ENCODE assay signal across 1 cellular context in genomic region chr1:196558424-196558823, GRCh38.
TF ChIP-seq lines count a peak whose summit lies in the region.

No MANE protein-coding gene starts in this region.

TF ChIP-seq in GM12878, 131 proteins besides CTCF, POLR2A, EP300 and RAD21:
- TF ChIP-seq IRF5 (IDR thresholded peaks at IDR 0.05; ENCODE audit: borderline replicate concordance) (no peak), CHD4 (IDR thresholded peaks at IDR 0.05) (no peak), ASH2L (IDR thresholded peaks at IDR 0.05; ENCODE audit: borderline replicate concordance, low read depth) (no peak), RCOR1 (conservative IDR thresholded peaks at IDR 0.05; ENCODE audit: low read depth, low read length) (no peak), SIN3A (IDR thresholded peaks at IDR 0.05; ENCODE audit: low read depth, low read length) (no peak), NFXL1 (IDR thresholded peaks at IDR 0.05; ENCODE audit: borderline replicate concordance) (no peak), HDAC6 (IDR thresholded peaks at IDR 0.05; ENCODE audit: unreplicated experiment) (no peak), RELA (IDR thresholded peaks at IDR 0.05; ENCODE audit: borderline replicate concordance, partially characterized antibody) (no peak)
